Comparison of ENCODE assay signal across 1 cellular context in the genomic region with DNA sequence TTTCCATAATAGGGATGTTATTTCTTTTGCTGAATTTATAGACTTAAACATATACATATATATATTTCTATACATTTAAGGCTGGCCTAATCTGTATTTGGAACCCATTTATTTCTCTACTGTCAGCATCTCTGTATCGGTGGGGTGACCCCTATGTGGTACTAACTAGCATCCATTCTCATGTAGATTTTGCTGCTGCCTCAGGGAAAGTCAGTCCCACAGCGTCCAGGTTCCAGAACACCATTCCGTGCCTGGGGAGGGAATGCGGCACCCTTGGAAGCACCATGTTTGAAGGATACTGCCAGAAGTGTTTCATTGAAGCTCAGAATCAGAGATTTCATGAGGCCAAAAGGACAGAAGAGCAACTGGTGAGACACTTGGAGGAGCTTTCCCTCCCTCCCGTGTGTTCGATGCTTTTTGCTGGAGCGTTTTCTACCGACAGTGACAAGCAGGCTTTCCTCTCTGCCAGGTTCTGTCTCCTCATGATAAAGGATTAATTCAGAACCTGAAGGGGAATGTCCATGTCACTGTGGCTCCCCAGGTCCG.
A peak's percentile ranks its signal among the peaks of the same experiment; 100 is the strongest.
TF ChIP-seq lines count a peak whose summit lies in the region.

No MANE protein-coding gene starts in this region.

TF ChIP-seq in HepG2, 621 proteins besides CTCF, POLR2A, EP300 and RAD21:
- TF ChIP-seq PTBP1 (IDR thresholded peaks at IDR 0.05; ENCODE audit: low read depth, low read length, poor library complexity, severe bottlenecking), result no peak
- no peak for TF ChIP-seq ZNF296 (CRISPR knock-in tag; conservative IDR thresholded peaks at IDR 0.05)
- TF ChIP-seq IRX3 (CRISPR knock-in tag; IDR thresholded peaks at IDR 0.05; ENCODE audit: borderline replicate concordance, low read depth), result no peak
- TF ChIP-seq, protein P1, sequence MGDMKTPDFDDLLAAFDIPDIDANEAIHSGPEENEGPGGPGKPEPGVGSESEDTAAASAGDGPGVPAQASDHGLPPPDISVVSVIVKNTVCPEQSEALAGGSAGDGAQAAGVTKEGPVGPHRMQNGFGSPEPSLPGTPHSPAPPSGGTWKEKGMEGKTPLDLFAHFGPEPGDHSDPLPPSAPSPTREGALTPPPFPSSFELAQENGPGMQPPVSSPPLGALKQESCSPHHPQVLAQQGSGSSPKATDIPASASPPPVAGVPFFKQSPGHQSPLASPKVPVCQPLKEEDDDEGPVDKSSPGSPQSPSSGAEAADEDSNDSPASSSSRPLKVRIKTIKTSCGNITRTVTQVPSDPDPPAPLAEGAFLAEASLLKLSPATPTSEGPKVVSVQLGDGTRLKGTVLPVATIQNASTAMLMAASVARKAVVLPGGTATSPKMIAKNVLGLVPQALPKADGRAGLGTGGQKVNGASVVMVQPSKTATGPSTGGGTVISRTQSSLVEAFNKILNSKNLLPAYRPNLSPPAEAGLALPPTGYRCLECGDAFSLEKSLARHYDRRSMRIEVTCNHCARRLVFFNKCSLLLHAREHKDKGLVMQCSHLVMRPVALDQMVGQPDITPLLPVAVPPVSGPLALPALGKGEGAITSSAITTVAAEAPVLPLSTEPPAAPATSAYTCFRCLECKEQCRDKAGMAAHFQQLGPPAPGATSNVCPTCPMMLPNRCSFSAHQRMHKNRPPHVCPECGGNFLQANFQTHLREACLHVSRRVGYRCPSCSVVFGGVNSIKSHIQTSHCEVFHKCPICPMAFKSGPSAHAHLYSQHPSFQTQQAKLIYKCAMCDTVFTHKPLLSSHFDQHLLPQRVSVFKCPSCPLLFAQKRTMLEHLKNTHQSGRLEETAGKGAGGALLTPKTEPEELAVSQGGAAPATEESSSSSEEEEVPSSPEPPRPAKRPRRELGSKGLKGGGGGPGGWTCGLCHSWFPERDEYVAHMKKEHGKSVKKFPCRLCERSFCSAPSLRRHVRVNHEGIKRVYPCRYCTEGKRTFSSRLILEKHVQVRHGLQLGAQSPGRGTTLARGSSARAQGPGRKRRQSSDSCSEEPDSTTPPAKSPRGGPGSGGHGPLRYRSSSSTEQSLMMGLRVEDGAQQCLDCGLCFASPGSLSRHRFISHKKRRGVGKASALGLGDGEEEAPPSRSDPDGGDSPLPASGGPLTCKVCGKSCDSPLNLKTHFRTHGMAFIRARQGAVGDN (CRISPR knock-in tag; IDR thresholded peaks at IDR 0.05), result no peak
- no peak for TF ChIP-seq DMAP1 (CRISPR knock-in tag; IDR thresholded peaks at IDR 0.05)
- no peak for TF ChIP-seq ZNF563 (CRISPR knock-in tag; IDR thresholded peaks at IDR 0.05)
- TF ChIP-seq ARNT2 (CRISPR knock-in tag; IDR thresholded peaks at IDR 0.05; ENCODE audit: low read depth), result no peak
- TF ChIP-seq YEATS2 (CRISPR knock-in tag; IDR thresholded peaks at IDR 0.05; ENCODE audit: borderline replicate concordance), result no peak
- peak; percentile 50; the same call in 1 of the 2 replicates for TF ChIP-seq RBFOX2 (IDR thresholded peaks at IDR 0.05; ENCODE audit: low read depth, low read length)
- TF ChIP-seq, protein P2, sequence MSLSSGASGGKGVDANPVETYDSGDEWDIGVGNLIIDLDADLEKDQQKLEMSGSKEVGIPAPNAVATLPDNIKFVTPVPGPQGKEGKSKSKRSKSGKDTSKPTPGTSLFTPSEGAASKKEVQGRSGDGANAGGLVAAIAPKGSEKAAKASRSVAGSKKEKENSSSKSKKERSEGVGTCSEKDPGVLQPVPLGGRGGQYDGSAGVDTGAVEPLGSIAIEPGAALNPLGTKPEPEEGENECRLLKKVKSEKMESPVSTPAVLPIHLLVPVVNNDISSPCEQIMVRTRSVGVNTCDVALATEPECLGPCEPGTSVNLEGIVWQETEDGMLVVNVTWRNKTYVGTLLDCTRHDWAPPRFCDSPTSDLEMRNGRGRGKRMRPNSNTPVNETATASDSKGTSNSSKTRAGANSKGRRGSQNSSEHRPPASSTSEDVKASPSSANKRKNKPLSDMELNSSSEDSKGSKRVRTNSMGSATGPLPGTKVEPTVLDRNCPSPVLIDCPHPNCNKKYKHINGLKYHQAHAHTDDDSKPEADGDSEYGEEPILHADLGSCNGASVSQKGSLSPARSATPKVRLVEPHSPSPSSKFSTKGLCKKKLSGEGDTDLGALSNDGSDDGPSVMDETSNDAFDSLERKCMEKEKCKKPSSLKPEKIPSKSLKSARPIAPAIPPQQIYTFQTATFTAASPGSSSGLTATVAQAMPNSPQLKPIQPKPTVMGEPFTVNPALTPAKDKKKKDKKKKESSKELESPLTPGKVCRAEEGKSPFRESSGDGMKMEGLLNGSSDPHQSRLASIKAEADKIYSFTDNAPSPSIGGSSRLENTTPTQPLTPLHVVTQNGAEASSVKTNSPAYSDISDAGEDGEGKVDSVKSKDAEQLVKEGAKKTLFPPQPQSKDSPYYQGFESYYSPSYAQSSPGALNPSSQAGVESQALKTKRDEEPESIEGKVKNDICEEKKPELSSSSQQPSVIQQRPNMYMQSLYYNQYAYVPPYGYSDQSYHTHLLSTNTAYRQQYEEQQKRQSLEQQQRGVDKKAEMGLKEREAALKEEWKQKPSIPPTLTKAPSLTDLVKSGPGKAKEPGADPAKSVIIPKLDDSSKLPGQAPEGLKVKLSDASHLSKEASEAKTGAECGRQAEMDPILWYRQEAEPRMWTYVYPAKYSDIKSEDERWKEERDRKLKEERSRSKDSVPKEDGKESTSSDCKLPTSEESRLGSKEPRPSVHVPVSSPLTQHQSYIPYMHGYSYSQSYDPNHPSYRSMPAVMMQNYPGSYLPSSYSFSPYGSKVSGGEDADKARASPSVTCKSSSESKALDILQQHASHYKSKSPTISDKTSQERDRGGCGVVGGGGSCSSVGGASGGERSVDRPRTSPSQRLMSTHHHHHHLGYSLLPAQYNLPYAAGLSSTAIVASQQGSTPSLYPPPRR (CRISPR knock-in tag; IDR thresholded peaks at IDR 0.05; ENCODE audit: borderline replicate concordance), result no peak
- no peak for TF ChIP-seq KLF9 (CRISPR knock-in tag; IDR thresholded peaks at IDR 0.05; ENCODE audit: low read depth)
- TF ChIP-seq AGO2 (optimal IDR thresholded peaks at IDR 0.05; ENCODE audit: low read depth, low read length), result peak; percentile 21
- no peak for TF ChIP-seq TCF7 (IDR thresholded peaks at IDR 0.05; ENCODE audit: low read depth)
- TF ChIP-seq ZNF260 (CRISPR knock-in tag; IDR thresholded peaks at IDR 0.05; ENCODE audit: borderline replicate concordance, low read depth), result no peak
- no peak for TF ChIP-seq ZNF629 (CRISPR knock-in tag; conservative IDR thresholded peaks at IDR 0.05)
